In genomic region chr4:169410839-169411770, GRCh38 we compare ENCODE assay signal across 9 cellular contexts.
DNase-seq lines count a peak whose midpoint lies in the region; ATAC-seq, FAIRE-seq and TF ChIP-seq lines count a peak whose summit lies in the region.
"Had no signal": no experiment of that assay in that cellular context is flagged by ENCODE, and none has a peak within 500 bp of the region (broad histone marks: within the 10 kb centered on the region; RNA-seq: fewer than 3 reads in every experiment).

No MANE protein-coding gene starts in this region.

- H3K18ac ChIP-seq in mesendoderm (ENCODE audit: low read length) = no peak overlapping the region

- peaks cover 13% of the 10 kb centered on the region for H3K36me3 Mint-ChIP-seq in activated naive CD8-positive, alpha-beta T cell treated with anti-CD3 and anti-CD28 coated beads, Interleukin-2, amount 10 ng/mL, durations not matched to agents 7 days and 5 days

- no peak overlapping the region for H3K9ac ChIP-seq in mesendoderm (ENCODE audit: low read length)

- no peaks in the 10 kb centered on the region for H3K4me1 ChIP-seq in mesendoderm (ENCODE audit: control insufficient read depth, low read depth, low read length)

- H4K8ac ChIP-seq in mesendoderm (ENCODE audit: low read depth, low read length) = no peak overlapping the region

- no peak overlapping the region for H2AK5ac ChIP-seq in mesendoderm (ENCODE audit: low read length)

- peaks cover 1% of the 10 kb centered on the region for H3K9me3 Mint-ChIP-seq in activated naive CD8-positive, alpha-beta T cell treated with anti-CD3 and anti-CD28 coated beads, Interleukin-2, amount 10 ng/mL, durations not matched to agents 7 days and 5 days
- H3K9me3 Mint-ChIP-seq: IgD-negative memory B cell had no signal

- no peak overlapping the region for H2BK15ac ChIP-seq in mesendoderm (replicated peaks; ENCODE audit: low read depth)

- TF ChIP-seq CTCF in WERI-Rb-1 (IDR thresholded peaks at IDR 0.05; ENCODE audit: low read depth, low read length) = no peak

- H3K79me2 ChIP-seq in mesendoderm (ENCODE audit: control insufficient read depth, insufficient read depth, low read length) = no peaks in the 10 kb centered on the region

- H3K36me3 ChIP-seq in mesendoderm (ENCODE audit: control insufficient read depth, insufficient read depth, low read length) = no peaks in the 10 kb centered on the region
- H3K36me3 ChIP-seq in WERI-Rb-1 = no peaks in the 10 kb centered on the region

- peaks cover 29% of the 10 kb centered on the region for H3K4me1 Mint-ChIP-seq in activated naive CD8-positive, alpha-beta T cell treated with anti-CD3 and anti-CD28 coated beads, Interleukin-2, amount 10 ng/mL, durations not matched to agents 7 days and 5 days

- H2BK5ac ChIP-seq in mesendoderm (ENCODE audit: low read length) = no peak overlapping the region

- POLR2A ChIA-PET in activated naive CD8-positive, alpha-beta T cell treated with anti-CD3 and anti-CD28 coated beads, Interleukin-2, amount 10 ng/mL, durations not matched to agents 7 days and 5 days (lab: Charles Lee) = interaction anchor here (0.8 kb wide), 1 partner anchor 58 kb away, joined by 4 read pairs; no protein-coding TSS in a partner anchor

- no peaks in the 10 kb centered on the region for H3K79me1 ChIP-seq in mesendoderm (ENCODE audit: low read length)

- no CpG with 5 or more reads among the region's 12 CpGs for WGBS in mesendoderm (ENCODE audit: extremely low coverage, insufficient coverage, low lambda C conversion rate)

- H3K27ac ChIP-seq in mesendoderm (ENCODE audit: low read depth, low read length) = no peak overlapping the region
- no peak overlapping the region for H3K27ac ChIP-seq in WERI-Rb-1

- peak overlapping the region; percentile 72 for H3K4me3 Mint-ChIP-seq in activated naive CD8-positive, alpha-beta T cell treated with anti-CD3 and anti-CD28 coated beads, Interleukin-2, amount 10 ng/mL, durations not matched to agents 7 days and 5 days
- H3K4me3 Mint-ChIP-seq: IgD-negative memory B cell had no signal

- H3K23ac ChIP-seq in mesendoderm (ENCODE audit: low read length) = no peak overlapping the region

- peak overlapping the region; percentile 87 for H3K27ac Mint-ChIP-seq in activated naive CD8-positive, alpha-beta T cell treated with anti-CD3 and anti-CD28 coated beads, Interleukin-2, amount 10 ng/mL, durations not matched to agents 7 days and 5 days

- no peak overlapping the region for H4K5ac ChIP-seq in mesendoderm (ENCODE audit: low read length)

- H3K56ac ChIP-seq in mesendoderm (ENCODE audit: low read length) = no peak overlapping the region

- no peak overlapping the region for H3K4me2 ChIP-seq in mesendoderm (ENCODE audit: low read length)

- no peak overlapping the region for H3K4me3 ChIP-seq in mesendoderm (ENCODE audit: low read length)
- H3K4me3 ChIP-seq in WERI-Rb-1 (ENCODE audit: low read depth, low read length) = no peak overlapping the region

- no peaks in the 10 kb centered on the region for H3K27me3 Mint-ChIP-seq in activated naive CD8-positive, alpha-beta T cell treated with anti-CD3 and anti-CD28 coated beads, Interleukin-2, amount 10 ng/mL, durations not matched to agents 7 days and 5 days
- H3K27me3 Mint-ChIP-seq: IgD-negative memory B cell had no signal

- H2BK120ac ChIP-seq in mesendoderm (ENCODE audit: low read depth, low read length) = no peak overlapping the region

- H3K4ac ChIP-seq in mesendoderm (ENCODE audit: low read depth, low read length) = no peak overlapping the region

- no peak for FAIRE-seq in RCC 7860 (lab: Jason Lieb, UNC)

- H3K9me3 ChIP-seq in WERI-Rb-1 (ENCODE audit: severe bottlenecking) = no peaks in the 10 kb centered on the region

- no peaks in the 10 kb centered on the region for H3K27me3 ChIP-seq in mesendoderm (ENCODE audit: insufficient read depth, low read length, poor library complexity)
- H3K27me3 ChIP-seq in WERI-Rb-1 (ENCODE audit: insufficient read depth, low read depth, severe bottlenecking) = no peaks in the 10 kb centered on the region

- DNase-seq in Ammon's horn (ENCODE audit: low spot score) = peak; percentile 66
- peak; percentile 55 for DNase-seq in activated naive CD8-positive, alpha-beta T cell treated with anti-CD3 and anti-CD28 coated beads, Interleukin-2, amount 10 ng/mL, durations not matched to agents 7 days and 5 days
- DNase-seq in mesendoderm = peak; percentile 72
- DNase-seq in RCC 7860 (ENCODE audit: low spot score) = no peak
- DNase-seq in WERI-Rb-1 = no peak

- ATAC-seq in GM18870 (IDR thresholded peaks at IDR 0.05; ENCODE audit: unreplicated experiment) = peak; percentile 99
- peak; percentile 99 for ATAC-seq in HG02973 (IDR thresholded peaks at IDR 0.05; ENCODE audit: unreplicated experiment)
- peak; percentile 100 for ATAC-seq in activated naive CD8-positive, alpha-beta T cell treated with anti-CD3 and anti-CD28 coated beads, Interleukin-2, amount 10 ng/mL, durations not matched to agents 7 days and 5 days (ENCODE audit: low read depth)

TF ChIP-seq in PFSK-1, 5 proteins besides CTCF, POLR2A, EP300 and RAD21:
- TF ChIP-seq POLR2AphosphoS5 (IDR thresholded peaks at IDR 0.05; ENCODE audit: low read depth, low read length) (no peak), TAF1 (IDR thresholded peaks at IDR 0.05; ENCODE audit: borderline replicate concordance, insufficient read depth, low read length) (no peak), SIN3A (IDR thresholded peaks at IDR 0.05; ENCODE audit: borderline replicate concordance, insufficient read depth, low read length) (no peak), FOXP2 (optimal IDR thresholded peaks at IDR 0.05; ENCODE audit: borderline replicate concordance, extremely low read depth, extremely low read length, insufficient read depth) (peak; percentile 76)
- TF ChIP-seq, protein P1, sequence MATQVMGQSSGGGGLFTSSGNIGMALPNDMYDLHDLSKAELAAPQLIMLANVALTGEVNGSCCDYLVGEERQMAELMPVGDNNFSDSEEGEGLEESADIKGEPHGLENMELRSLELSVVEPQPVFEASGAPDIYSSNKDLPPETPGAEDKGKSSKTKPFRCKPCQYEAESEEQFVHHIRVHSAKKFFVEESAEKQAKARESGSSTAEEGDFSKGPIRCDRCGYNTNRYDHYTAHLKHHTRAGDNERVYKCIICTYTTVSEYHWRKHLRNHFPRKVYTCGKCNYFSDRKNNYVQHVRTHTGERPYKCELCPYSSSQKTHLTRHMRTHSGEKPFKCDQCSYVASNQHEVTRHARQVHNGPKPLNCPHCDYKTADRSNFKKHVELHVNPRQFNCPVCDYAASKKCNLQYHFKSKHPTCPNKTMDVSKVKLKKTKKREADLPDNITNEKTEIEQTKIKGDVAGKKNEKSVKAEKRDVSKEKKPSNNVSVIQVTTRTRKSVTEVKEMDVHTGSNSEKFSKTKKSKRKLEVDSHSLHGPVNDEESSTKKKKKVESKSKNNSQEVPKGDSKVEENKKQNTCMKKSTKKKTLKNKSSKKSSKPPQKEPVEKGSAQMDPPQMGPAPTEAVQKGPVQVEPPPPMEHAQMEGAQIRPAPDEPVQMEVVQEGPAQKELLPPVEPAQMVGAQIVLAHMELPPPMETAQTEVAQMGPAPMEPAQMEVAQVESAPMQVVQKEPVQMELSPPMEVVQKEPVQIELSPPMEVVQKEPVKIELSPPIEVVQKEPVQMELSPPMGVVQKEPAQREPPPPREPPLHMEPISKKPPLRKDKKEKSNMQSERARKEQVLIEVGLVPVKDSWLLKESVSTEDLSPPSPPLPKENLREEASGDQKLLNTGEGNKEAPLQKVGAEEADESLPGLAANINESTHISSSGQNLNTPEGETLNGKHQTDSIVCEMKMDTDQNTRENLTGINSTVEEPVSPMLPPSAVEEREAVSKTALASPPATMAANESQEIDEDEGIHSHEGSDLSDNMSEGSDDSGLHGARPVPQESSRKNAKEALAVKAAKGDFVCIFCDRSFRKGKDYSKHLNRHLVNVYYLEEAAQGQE (IDR thresholded peaks at IDR 0.05; ENCODE audit: insufficient read depth in 1 of 2, low read depth in 2 of 2, low read length in 2 of 2) = no peak

Comparison
In these comparisons a context has a peak if more than half of its experiments do, and no peak if none do; other contexts are left out.
1. DNase-seq: peak in Ammon's horn (single experiment), activated naive CD8-positive, alpha-beta T cell treated with anti-CD3 and anti-CD28 coated beads, Interleukin-2, amount 10 ng/mL, durations not matched to agents 7 days and 5 days (single experiment) and mesendoderm (single experiment); none in RCC 7860 (single experiment) and WERI-Rb-1 (single experiment).
2. Peak in every context shown above with its lines, with median percentiles within 50 percentile points of each other: ATAC-seq.